Comparison of ENCODE assay signal across 27 cellular contexts in genomic region chr2:190994148-190994547, GRCh38. TPM values are rescaled to one million over a fixed set of nuclear protein-coding genes. Genes with fewer than 3 reads are reported as not detected.
A peak's percentile ranks its signal among the peaks of the same experiment; 100 is the strongest.
DNase-seq lines count a peak whose midpoint lies in the region; ATAC-seq and TF ChIP-seq lines count a peak whose summit lies in the region.
"Had no signal": no experiment of that assay in that cellular context is flagged by ENCODE, and none has a peak within 500 bp of the region (broad histone marks: within the 10 kb centered on the region; RNA-seq: fewer than 3 reads in every experiment).

No MANE protein-coding gene starts in this region.

- peaks cover 49% of the 10 kb centered on the region for H3K36me3 Mint-ChIP-seq in activated naive CD4-positive, alpha-beta T cell treated with anti-CD3 and anti-CD28 coated beads, Interleukin-2, amount 50 U/mL, for 24 hours
- H3K36me3 Mint-ChIP-seq in T-cell = peaks cover 77% of the 10 kb centered on the region
- peaks cover 88% of the 10 kb centered on the region for H3K36me3 Mint-ChIP-seq in central memory CD8-positive, alpha-beta T cell (ENCODE audit: insufficient read depth)

- no peaks in the 10 kb centered on the region for H3K9me3 ChIP-seq in gastroesophageal sphincter
- H3K9me3 ChIP-seq: ascending aorta, left ventricle myocardium inferior, Peyer's patch, sigmoid colon, SJCRH30, uterus had no signal

- H3K9me3 Mint-ChIP-seq in activated naive CD4-positive, alpha-beta T cell treated with anti-CD3 and anti-CD28 coated beads, Interleukin-2, amount 50 U/mL, for 24 hours = no peaks in the 10 kb centered on the region
- H3K9me3 Mint-ChIP-seq in T-cell = no peaks in the 10 kb centered on the region
- no peaks in the 10 kb centered on the region for H3K9me3 Mint-ChIP-seq in central memory CD8-positive, alpha-beta T cell
- peaks cover 22 to 25% of the 10 kb centered on the region in 2 donors for H3K9me3 Mint-ChIP-seq in stimulated activated naive CD8-positive, alpha-beta T cell treated with anti-CD3 and anti-CD28 coated beads, Interleukin-15, amount 100 ng/mL, for 72 hours
- H3K9me3 Mint-ChIP-seq: nephron progenitor cell had no signal

- CTCF ChIA-PET in T-cell (lab: Charles Lee) = interaction anchor here in 1 of 2 donors (1.1 kb wide), 1 partner anchor 41 kb away, joined by 3 read pairs; no protein-coding TSS in a partner anchor

- H3K27ac Mint-ChIP-seq in activated naive CD4-positive, alpha-beta T cell treated with anti-CD3 and anti-CD28 coated beads, Interleukin-2, amount 50 U/mL, for 24 hours = peak overlapping the region; percentile 91
- peak overlapping the region; percentile 37 to 78 for H3K27ac Mint-ChIP-seq in T-cell
- H3K27ac Mint-ChIP-seq in central memory CD8-positive, alpha-beta T cell (ENCODE audit: low read depth) = peak overlapping the region; percentile 41
- H3K27ac Mint-ChIP-seq in stimulated activated naive CD8-positive, alpha-beta T cell treated with anti-CD3 and anti-CD28 coated beads, Interleukin-15, amount 100 ng/mL, for 72 hours = peak overlapping the region; percentile 70 to 89
- H3K27ac Mint-ChIP-seq: nephron progenitor cell had no signal

- no peak for TF ChIP-seq CTCF in gastroesophageal sphincter (IDR thresholded peaks at IDR 0.05)

- intact Hi-C loops in left ventricle myocardium superior (cut with micrococcal nuclease) = no loop called here

- peaks cover 62% of the 10 kb centered on the region for H3K4me1 Mint-ChIP-seq in activated naive CD4-positive, alpha-beta T cell treated with anti-CD3 and anti-CD28 coated beads, Interleukin-2, amount 50 U/mL, for 24 hours
- H3K4me1 Mint-ChIP-seq in T-cell = peaks cover 44 to 77% (median 51%) of the 10 kb centered on the region in 3 donors
- H3K4me1 Mint-ChIP-seq in central memory CD8-positive, alpha-beta T cell = peaks cover 22% of the 10 kb centered on the region
- peaks cover 67% of the 10 kb centered on the region for H3K4me1 Mint-ChIP-seq in stimulated activated naive CD8-positive, alpha-beta T cell treated with anti-CD3 and anti-CD28 coated beads, Interleukin-15, amount 100 ng/mL, for 72 hours

- WGBS in gastroesophageal sphincter (ENCODE audit: low coverage in 1 of 2), 2 donors = 69 to 87% methylated on average over 6 to 7 of the region's 7 CpGs

- ATAC-seq in T-cell (replicated peaks in 1 of 4) (no peak), gastroesophageal sphincter (no peak), left ventricle myocardium superior (no peak)
- no peak for ATAC-seq in central memory CD8-positive, alpha-beta T cell (replicated peaks; ENCODE audit: extremely low read depth, poor library complexity, severe bottlenecking)
- no peak for ATAC-seq in stimulated activated naive CD8-positive, alpha-beta T cell treated with anti-CD3 and anti-CD28 coated beads, Interleukin-15, amount 100 ng/mL, for 72 hours
- ATAC-seq: foreskin keratinocyte, K562 had no signal

- H3K27ac ChIP-seq in gastroesophageal sphincter = no peak overlapping the region
- H3K27ac ChIP-seq: ascending aorta, C4-2B, foreskin keratinocyte, left ventricle myocardium inferior, Peyer's patch, sigmoid colon, SJCRH30, uterus had no signal

- H3K4me3 Mint-ChIP-seq in activated naive CD4-positive, alpha-beta T cell treated with anti-CD3 and anti-CD28 coated beads, Interleukin-2, amount 50 U/mL, for 24 hours = peak overlapping the region; percentile 53
- H3K4me3 Mint-ChIP-seq in T-cell = no peak overlapping the region
- H3K4me3 Mint-ChIP-seq in central memory CD8-positive, alpha-beta T cell = no peak overlapping the region
- peak overlapping the region in 1 of 2 donors; percentile 55 for H3K4me3 Mint-ChIP-seq in stimulated activated naive CD8-positive, alpha-beta T cell treated with anti-CD3 and anti-CD28 coated beads, Interleukin-15, amount 100 ng/mL, for 72 hours
- H3K4me3 Mint-ChIP-seq: nephron progenitor cell had no signal

- POLR2A ChIA-PET in T-cell (lab: Charles Lee) = interaction anchor here in 1 of 2 donors (1.1 kb wide), 1 partner anchor 333 kb away, joined by 3 read pairs; no protein-coding TSS in a partner anchor

- H3K27me3 Mint-ChIP-seq in activated naive CD4-positive, alpha-beta T cell treated with anti-CD3 and anti-CD28 coated beads, Interleukin-2, amount 50 U/mL, for 24 hours = no peaks in the 10 kb centered on the region
- no peaks in the 10 kb centered on the region for H3K27me3 Mint-ChIP-seq in T-cell
- no peaks in the 10 kb centered on the region for H3K27me3 Mint-ChIP-seq in central memory CD8-positive, alpha-beta T cell
- H3K27me3 Mint-ChIP-seq in stimulated activated naive CD8-positive, alpha-beta T cell treated with anti-CD3 and anti-CD28 coated beads, Interleukin-15, amount 100 ng/mL, for 72 hours = no peaks in the 10 kb centered on the region

- no peak for DNase-seq in activated naive CD4-positive, alpha-beta T cell treated with anti-CD3 and anti-CD28 coated beads, Interleukin-2, amount 50 U/mL, for 16 hours
- no peak for DNase-seq in T-cell
- no peak for DNase-seq in central memory CD8-positive, alpha-beta T cell (ENCODE audit: low spot score in 2 of 2)
- DNase-seq in stimulated activated naive CD8-positive, alpha-beta T cell treated with anti-CD3 and anti-CD28 coated beads, Interleukin-15, amount 100 ng/mL, for 72 hours = no peak
- no peak for DNase-seq in left ventricle myocardium superior
- no peak for DNase-seq in NCI-H774 (lab: John Stamatoyannopoulos, UW)
- DNase-seq: activated effector memory CD4-positive, alpha-beta T cell treated with Interleukin-2 at 50 U/mL for 16 hours; central memory CD4-positive, alpha-beta T cell; DMS 273 treated with DMSO at 0.1 percent for 48 hours; effector CD4-positive, alpha-beta T cell; foreskin keratinocyte; HCEC 1CT; left ventricle myocardium inferior; midbrain; NCI-H1436 treated with DMSO at 0.1 percent for 48 hours; NCI-H510A treated with DMSO at 0.1 percent for 48 hours; nephron progenitor cell; Peyer's patch; sigmoid colon; SJCRH30; stimulated activated CD4-positive, alpha-beta T cell treated with anti-CD3 and anti-CD28 coated beads, Interleukin-15, amount 100 ng/mL, for 24 hours; uterus had no signal

- TF ChIP-seq EP300 in gastroesophageal sphincter (IDR thresholded peaks at IDR 0.05) = no peak

- no peak overlapping the region for H3K4me3 ChIP-seq in gastroesophageal sphincter
- H3K4me3 ChIP-seq: ascending aorta, K562, left ventricle myocardium inferior, Peyer's patch, sigmoid colon, SJCRH30, uterus had no signal

- TF ChIP-seq POLR2A in gastroesophageal sphincter (IDR thresholded peaks at IDR 0.05) = no peak

- peaks cover 0 to 16% (median 0%) of the 10 kb centered on the region in 3 donors for H3K4me1 ChIP-seq in gastroesophageal sphincter
- H3K4me1 ChIP-seq: ascending aorta, foreskin keratinocyte, left ventricle myocardium inferior, Peyer's patch, uterus had no signal

- H3K27me3 ChIP-seq in gastroesophageal sphincter = no peaks in the 10 kb centered on the region
- H3K27me3 ChIP-seq: ascending aorta, foreskin keratinocyte, Peyer's patch, sigmoid colon, SJCRH30, uterus had no signal

- peaks cover 4 to 100% of the 10 kb centered on the region in 2 donors for H3K36me3 ChIP-seq in gastroesophageal sphincter
- H3K36me3 ChIP-seq: uterus had no signal

RNA-seq across cellular contexts. Expression of gene STAT1, which starts 19.8 kb away (rescaled TPM):
- total RNA-seq in T-cell = 100 to 1,000 TPM in 3 of 5 donors, 10 to 100 TPM in 2; 77.6 to 229 (median 152) TPM
- 10 to 100 TPM; 47.0 to 59.9 (median 53.5) TPM for total RNA-seq in gastroesophageal sphincter
- 38.3 TPM for total RNA-seq in left ventricle myocardium superior

Comparison
In these comparisons a context has a peak if more than half of its experiments do, and no peak if none do; other contexts are left out.
1. H3K27ac Mint-ChIP-seq: peak in every context shown above with its lines; median percentile 91 in activated naive CD4-positive, alpha-beta T cell treated with anti-CD3 and anti-CD28 coated beads, Interleukin-2, amount 50 U/mL, for 24 hours; 80 in stimulated activated naive CD8-positive, alpha-beta T cell treated with anti-CD3 and anti-CD28 coated beads, Interleukin-15, amount 100 ng/mL, for 72 hours; 58 in T-cell; 41 in central memory CD8-positive, alpha-beta T cell.